In the genomic region with DNA sequence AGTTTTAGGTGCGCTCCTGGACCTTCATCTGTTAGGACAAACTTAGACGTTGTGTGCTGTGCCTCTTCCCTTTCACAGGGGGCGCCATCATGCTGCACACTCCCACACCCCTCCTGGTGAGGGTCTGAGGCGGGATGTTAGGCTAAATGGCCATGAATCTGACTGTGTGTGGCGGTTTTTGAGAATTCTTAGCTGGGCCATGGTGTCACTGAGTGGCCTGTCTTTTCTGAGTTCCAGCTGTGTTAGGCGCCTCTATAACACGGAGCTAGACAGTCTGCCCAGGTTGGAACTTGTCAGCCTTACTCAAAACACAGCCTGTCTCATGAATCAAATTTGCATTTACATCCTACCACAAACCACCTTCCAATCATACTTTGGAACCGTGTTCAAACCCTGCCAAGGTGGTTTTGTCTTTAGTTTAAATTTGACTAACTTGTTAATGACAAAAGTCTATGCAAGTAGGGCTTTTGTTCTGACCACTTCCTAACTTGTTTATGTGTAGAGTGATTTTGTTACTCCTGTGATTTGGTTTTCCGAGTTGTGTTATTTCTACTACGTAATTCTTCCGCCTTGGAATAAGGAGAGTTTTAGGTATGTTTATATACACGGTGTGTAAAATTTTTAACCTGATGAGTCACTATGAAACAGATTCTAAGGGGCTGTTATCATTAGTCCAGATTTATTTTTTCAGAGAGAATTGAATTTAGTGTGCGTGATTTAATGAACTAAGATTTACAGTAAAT, we compare ENCODE assay signal across 7 cellular contexts. TPM values are rescaled to one million over a fixed set of nuclear protein-coding genes. Genes with fewer than 3 reads are reported as not detected.
DNase-seq lines count a peak whose midpoint lies in the region; ATAC-seq, FAIRE-seq and TF ChIP-seq lines count a peak whose summit lies in the region.

No MANE protein-coding gene starts in this region.

- H3K27me3 ChIP-seq in upper lobe of right lung: no peaks in the 10 kb centered on the region

- no peaks in the 10 kb centered on the region for H3K9me3 ChIP-seq in kidney (ENCODE audit: control insufficient read depth in 1 of 2, low read length in 2 of 2)
- H3K9me3 ChIP-seq in upper lobe of right lung: no peaks in the 10 kb centered on the region

- TF ChIP-seq CTCF in LNCaP clone FGC (IDR thresholded peaks at IDR 0.05; ENCODE audit: control insufficient read depth, extremely low read depth, insufficient read depth): peak; percentile 28
- peak; percentile 58 for TF ChIP-seq CTCF in kidney (IDR thresholded peaks at IDR 0.05; ENCODE audit: borderline replicate concordance, extremely low read depth, insufficient read depth)
- peak; percentile 49 for TF ChIP-seq CTCF in upper lobe of right lung (IDR thresholded peaks at IDR 0.05)

- peak overlapping the region in 1 of 2 donors; percentile 37 for H3K9ac ChIP-seq in kidney (ENCODE audit: low read length in 2 of 2)

- intact Hi-C loops in kidney (cut with DNase I): no loop called here
- intact Hi-C loops in upper lobe of right lung (cut with DNase I): loop anchor here (10.0 kb wide), 1 partner anchor 46 kb away; no protein-coding TSS in a partner anchor
- intact Hi-C loops in Right ventricle myocardium inferior (cut with DNase I): no loop called here

- peak overlapping the region; percentile 78 to 82 for H3K27ac ChIP-seq in kidney (ENCODE audit: low read depth in 2 of 2, low read length in 2 of 2)
- H3K27ac ChIP-seq in upper lobe of right lung: peak overlapping the region; percentile 31

- FAIRE-seq in kidney (lab: Jason Lieb, UNC): no peak

- ATAC-seq in GM18502 (IDR thresholded peaks at IDR 0.05; ENCODE audit: poor library complexity, unreplicated experiment): peak; percentile 87
- peak; percentile 17 for ATAC-seq in upper lobe of right lung
- no peak for ATAC-seq in Right ventricle myocardium inferior

- H3K36me3 ChIP-seq in kidney (ENCODE audit: control insufficient read depth in 1 of 2, insufficient read depth in 2 of 2, low read length in 2 of 2) (peaks cover under 1 to 2% of the 10 kb centered on the region in 2 donors), upper lobe of right lung (peaks cover 8% of the 10 kb centered on the region)

- peaks cover 48 to 63% of the 10 kb centered on the region in 2 donors for H3K4me1 ChIP-seq in kidney (ENCODE audit: control insufficient read depth in 1 of 2, insufficient read depth in 1 of 2, low read depth in 1 of 2, low read length in 2 of 2)
- peaks cover 52% of the 10 kb centered on the region for H3K4me1 ChIP-seq in upper lobe of right lung

- no peak overlapping the region for H3K4me3 ChIP-seq in LNCaP clone FGC (ENCODE audit: low read depth, low read length)
- peak overlapping the region in 1 of 2 donors; percentile 40 for H3K4me3 ChIP-seq in kidney (ENCODE audit: low read length in 2 of 2)
- no peak overlapping the region for H3K4me3 ChIP-seq in upper lobe of right lung

- DNase-seq in H4 (ENCODE audit: low spot score) (peak; percentile 86), LNCaP clone FGC (ENCODE audit: low read depth) (no peak), kidney (no peak), upper lobe of right lung (no peak), Right ventricle myocardium inferior (ENCODE audit: missing footprints) (no peak)
- DNase-seq in activated effector memory CD4-positive, alpha-beta T cell treated with Interleukin-2 at 50 U/mL for 16 hours: peak; percentile 10

RNA-seq across cellular contexts. Expression of a gene that starts 19.6 kb away (rescaled TPM):
- 3.8 and 6.1 TPM in 2 replicates for total RNA-seq in H4 (2014; rRNA removed; shearing (Covaris generic))
- 95.5 TPM for total RNA-seq in kidney
- 30.6 TPM for polyA plus RNA-seq in kidney (ENCODE audit: insufficient read depth, low read depth, low replicate concordance)
- total RNA-seq in upper lobe of right lung: 33.5 TPM
- 10.8 TPM for total RNA-seq in Right ventricle myocardium inferior

RNA-seq across cellular contexts. Expression of a gene that starts 35.7 kb away (rescaled TPM):
- total RNA-seq in H4 (2014; rRNA removed; shearing (Covaris generic)): 0.35 and 1.8 TPM in 2 replicates
- total RNA-seq in kidney (52.3 TPM), upper lobe of right lung (199 TPM), Right ventricle myocardium inferior (20.3 TPM)
- polyA plus RNA-seq in kidney (ENCODE audit: insufficient read depth, low read depth, low replicate concordance): 22.3 TPM

Comparison
In these comparisons a context has a peak if more than half of its experiments do, and no peak if none do; other contexts are left out.
1. DNase-seq: peak in H4 (single experiment) and activated effector memory CD4-positive, alpha-beta T cell treated with Interleukin-2 at 50 U/mL for 16 hours (single experiment); none in LNCaP clone FGC (single experiment), kidney (single experiment), upper lobe of right lung (single experiment) and Right ventricle myocardium inferior (single experiment).
2. Peak in every context shown above with its lines, with median percentiles within 50 percentile points of each other: CTCF ChIP-seq.